ENCODE assay signal across 14 cellular contexts in genomic region chr3:153313307-153313945, GRCh38.
DNase-seq lines count a peak whose midpoint lies in the region; ATAC-seq, FAIRE-seq and TF ChIP-seq lines count a peak whose summit lies in the region.
"Had no signal": no experiment of that assay in that cellular context is flagged by ENCODE, and none has a peak within 500 bp of the region (broad histone marks: within the 10 kb centered on the region; RNA-seq: fewer than 3 reads in every experiment).

No MANE protein-coding gene starts in this region.

- intact Hi-C loops in mammary epithelial cell (cut with micrococcal nuclease): no loop called here

- no TSS peak for BruUV-seq in mammary epithelial cell (replicated peaks; lab: Mats Ljungman, UMichigan)

- no peak for FAIRE-seq in HTR-8/SVneo (lab: Jason Lieb, UNC)
- FAIRE-seq in keratinocyte (lab: Jason Lieb, UNC): peak; percentile 64
- FAIRE-seq: GM12892 had no signal

- H3K27ac ChIP-seq in mammary epithelial cell (ENCODE audit: insufficient read depth, low read depth, low read length): peak overlapping the region; percentile 36
- no peak overlapping the region for H3K27ac ChIP-seq in keratinocyte (ENCODE audit: control insufficient read depth, insufficient read depth, low read length)
- H3K27ac ChIP-seq: sigmoid colon had no signal

- H3K4me1 ChIP-seq in mammary epithelial cell (ENCODE audit: insufficient read depth, low read length): peaks cover 12% of the 10 kb centered on the region
- H3K4me1 ChIP-seq in keratinocyte (ENCODE audit: control insufficient read depth, extremely low read depth, insufficient read depth, low read length): peaks cover 10% of the 10 kb centered on the region
- H3K4me1 ChIP-seq: sigmoid colon had no signal

- dilution Hi-C loops in mammary epithelial cell (cut with HindIII; ENCODE audit: low sequenced_read_pairs): no loop called here
- dilution Hi-C loops in keratinocyte (cut with MboI; ENCODE audit: extremely low pct_ligation_motif_present, low sequenced_read_pairs): no loop called here

- POLR2A ChIA-PET in GM10248 (lab: Yijun Ruan, JAX): no interaction called here

- H3K79me2 ChIP-seq in mammary epithelial cell (ENCODE audit: insufficient read depth, low read length) (no peaks in the 10 kb centered on the region), keratinocyte (ENCODE audit: control insufficient read depth, insufficient read depth, low read length) (no peaks in the 10 kb centered on the region)

- H3K9ac ChIP-seq in mammary epithelial cell (ENCODE audit: insufficient read depth, low read length) (no peak overlapping the region), keratinocyte (ENCODE audit: control insufficient read depth, extremely low read depth, insufficient read depth, low read length) (no peak overlapping the region)

- H3K4me3 ChIP-seq in AG10803 (ENCODE audit: low read length) (no peak overlapping the region), mammary epithelial cell (replicated peaks in 1 of 3; ENCODE audit: insufficient read depth in 1 of 3, low read depth in 2 of 3, low read length in 3 of 3) (peak overlapping the region in 1 of 3 experiments; percentile 17), keratinocyte (ENCODE audit: control insufficient read depth in 2 of 3, extremely low read depth in 1 of 3, insufficient read depth in 2 of 3, low read depth in 1 of 3, low read length in 3 of 3) (no peak overlapping the region)
- H3K4me3 ChIP-seq: sigmoid colon had no signal

- H2AFZ ChIP-seq in mammary epithelial cell (ENCODE audit: low read depth, low read length) (peak overlapping the region; percentile 89), keratinocyte (ENCODE audit: control insufficient read depth, low read length) (peak overlapping the region; percentile 7)

- no peak for ATAC-seq in GM18519 (IDR thresholded peaks at IDR 0.05; ENCODE audit: low FRiP score, unreplicated experiment)

- H3K9me3 ChIP-seq in mammary epithelial cell (replicated peaks; ENCODE audit: insufficient read depth, low read length) (no peaks in the 10 kb centered on the region), keratinocyte (ENCODE audit: control insufficient read depth, low read depth, low read length) (no peaks in the 10 kb centered on the region)
- H3K9me3 ChIP-seq: sigmoid colon had no signal

- CTCF ChIA-PET in mammary epithelial cell (lab: Charles Lee; ENCODE audit: low non-redundant PET): no interaction called here
- CTCF ChIA-PET in GM10248 (lab: Yijun Ruan, JAX): interaction anchor here (1.1 kb wide), 1 partner anchor 19 kb away, joined by 3 read pairs; no protein-coding TSS in a partner anchor

- TF ChIP-seq CTCF in AG10803 (conservative IDR thresholded peaks at IDR 0.05; ENCODE audit: low read length) (no peak), mammary epithelial cell (conservative IDR thresholded peaks at IDR 0.05 in 1 of 2, IDR thresholded peaks at IDR 0.05 in 1 of 2; ENCODE audit: extremely low read depth in 1 of 2, insufficient read depth in 1 of 2, low read depth in 1 of 2, low read length in 2 of 2) (no peak), keratinocyte (optimal IDR thresholded peaks at IDR 0.05 in 1 of 3, IDR thresholded peaks at IDR 0.05 in 1 of 3, conservative IDR thresholded peaks at IDR 0.05 in 1 of 3; ENCODE audit: extremely low read depth in 1 of 3, insufficient read depth in 2 of 3, low read length in 3 of 3) (no peak), GM10248 (IDR thresholded peaks at IDR 0.05; ENCODE audit: control extremely low read depth, extremely low read depth, low read depth, missing control alignments) (no peak)

- H3K27me3 ChIP-seq in mammary epithelial cell (ENCODE audit: insufficient read depth, low read length) (no peaks in the 10 kb centered on the region), keratinocyte (ENCODE audit: control insufficient read depth, extremely low read depth, insufficient read depth, low read length) (no peaks in the 10 kb centered on the region)
- H3K27me3 ChIP-seq: sigmoid colon had no signal

- H3K4me2 ChIP-seq in mammary epithelial cell (ENCODE audit: insufficient read depth, low read depth, low read length) (peak overlapping the region; percentile 29), keratinocyte (ENCODE audit: control insufficient read depth, extremely low read depth, insufficient read depth, low read depth, low read length) (peak overlapping the region; percentile 52)

- no peaks in the 10 kb centered on the region for H3K36me3 ChIP-seq in mammary epithelial cell (ENCODE audit: insufficient read depth, low read length)
- H3K36me3 ChIP-seq in keratinocyte (ENCODE audit: control insufficient read depth in 2 of 2, extremely low read depth in 1 of 2, insufficient read depth in 2 of 2, low read length in 2 of 2): no peaks in the 10 kb centered on the region
- H3K36me3 ChIP-seq: sigmoid colon had no signal

- DNase-seq in AG10803 (ENCODE audit: low read depth) (peak; percentile 17), HTR-8/SVneo (ENCODE audit: insufficient read length, low spot score) (peak; percentile 14), mammary epithelial cell (peak; percentile 52), keratinocyte (ENCODE audit: low read depth, low spot score) (no peak), GM10248 (ENCODE audit: extremely low spot score) (no peak), medulla oblongata (ENCODE audit: extremely low spot score) (no peak), NCI-H1694 (lab: John Stamatoyannopoulos, UW) (no peak)
- DNase-seq: activated CD4-positive, alpha-beta T cell treated with anti-CD3 and anti-CD28 coated beads, Interleukin-2, amount 10 ng/mL, durations not matched to agents 24 days and 14 days; activated naive CD4-positive, alpha-beta T cell treated with anti-CD3 and anti-CD28 coated beads, Interleukin-2, amount 50 U/mL, for 16 hours; KG1; NCI-H1105 treated with DMSO at 0.1 percent for 48 hours; sigmoid colon had no signal

- H4K20me1 ChIP-seq in mammary epithelial cell (ENCODE audit: insufficient read depth, low read length) (no peaks in the 10 kb centered on the region), keratinocyte (ENCODE audit: control insufficient read depth, extremely low read depth, insufficient read depth, low read length) (no peaks in the 10 kb centered on the region)

- in situ Hi-C loops in mammary epithelial cell (cut with MboI; ENCODE audit: low sequenced_read_pairs in 2 of 2): no loop called here

- no peaks in the 10 kb centered on the region for H3K9me1 ChIP-seq in keratinocyte (ENCODE audit: control insufficient read depth, extremely low read depth, insufficient read depth, low read length)

- WGBS in mammary epithelial cell (ENCODE audit: low coverage, missing lambda C conversion rate): 88% methylated on average over 1 of the region's 1 CpG

Comparison
In these comparisons a context has a peak if more than half of its experiments do, and no peak if none do; other contexts are left out.
1. DNase-seq: peak in AG10803 (single experiment), HTR-8/SVneo (single experiment) and mammary epithelial cell (single experiment); none in keratinocyte (single experiment), GM10248 (single experiment), medulla oblongata (single experiment) and NCI-H1694 (single experiment).